9 cellular contexts compared by ENCODE assay signal in the genomic region with DNA sequence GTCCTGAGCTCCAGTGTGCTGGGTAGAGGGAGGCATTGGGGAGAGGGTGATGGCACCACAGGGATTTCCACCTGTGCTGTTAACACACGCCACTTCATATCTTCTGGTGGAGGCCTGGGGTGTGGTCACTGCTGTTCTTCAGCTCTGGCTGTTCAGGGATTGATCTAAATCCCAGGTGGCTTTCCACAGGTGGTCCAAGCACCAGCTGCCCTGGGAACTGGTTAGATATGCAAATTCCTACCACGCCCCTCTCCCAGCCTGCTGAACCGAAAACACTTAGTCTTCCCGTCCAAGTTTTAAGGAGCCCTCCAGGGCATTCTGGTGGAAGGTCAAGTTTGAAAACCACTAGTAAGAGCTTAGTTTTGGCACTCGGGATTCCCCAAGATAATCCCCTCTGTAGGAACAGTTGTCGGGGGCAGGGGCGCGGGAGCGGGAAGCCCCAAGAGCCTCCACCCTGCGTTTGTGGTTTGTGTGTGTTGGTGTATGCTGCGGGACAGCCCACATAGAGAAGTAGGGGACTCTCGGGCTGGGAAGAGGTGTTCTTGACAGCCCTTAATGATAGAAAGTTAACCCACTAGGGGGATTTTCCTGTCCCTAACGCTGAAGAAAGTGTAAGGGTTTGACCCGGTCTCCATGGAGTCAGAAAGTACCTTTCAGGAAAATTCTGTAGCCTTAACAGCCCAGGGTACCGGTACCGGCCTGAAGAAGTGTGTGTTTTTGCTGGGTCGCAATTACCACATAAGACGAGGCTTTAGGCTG. TPM values are rescaled to one million over a fixed set of nuclear protein-coding genes. Genes with fewer than 3 reads are reported as not detected.
DNase-seq lines count a peak whose midpoint lies in the region; ATAC-seq and TF ChIP-seq lines count a peak whose summit lies in the region.
"Had no signal": no experiment of that assay in that cellular context is flagged by ENCODE, and none has a peak within 500 bp of the region (broad histone marks: within the 10 kb centered on the region; RNA-seq: fewer than 3 reads in every experiment).

No MANE protein-coding gene starts in this region.

- peaks cover 40% of the 10 kb centered on the region for H3K4me1 ChIP-seq in DND-41 (ENCODE audit: insufficient read depth, low read length)
- H3K4me1 ChIP-seq in ovary (ENCODE audit: insufficient read depth): peaks cover 15% of the 10 kb centered on the region

- DNase-seq in DND-41: no peak
- peak in 3 of 5 donors; percentile 8 to 37 (median 26) for DNase-seq in ovary
- DNase-seq in omental fat pad (ENCODE audit: low spot score): no peak
- no peak for DNase-seq in NCI-H1436 (lab: John Stamatoyannopoulos, UW)
- no peak for DNase-seq in activated effector memory CD4-positive, alpha-beta T cell treated with Interleukin-2 at 50 U/mL for 16 hours
- DNase-seq in activated CD8-positive, alpha-beta memory T cell treated with anti-CD3 and anti-CD28 coated beads, Interleukin-2, amount 50 U/mL, for 48 hours: no peak

- no peaks in the 10 kb centered on the region for H4K20me1 ChIP-seq in DND-41 (ENCODE audit: insufficient read depth, low read length)

- no peak overlapping the region for H3K4me2 ChIP-seq in DND-41 (ENCODE audit: insufficient read depth, low read length)

- H3K27ac ChIP-seq in DND-41 (ENCODE audit: low read length) (0 out of 2 replicates have a peak overlapping the region, but pooled peaks have one; percentile 9), cingulate gyrus (ENCODE audit: low read depth, low read length) (peak overlapping the region; percentile 85), ovary (peak overlapping the region in 1 of 2 donors; percentile 84)

- no peak for TF ChIP-seq EP300 in ovary (IDR thresholded peaks at IDR 0.05)

- TF ChIP-seq CTCF in DND-41 (IDR thresholded peaks at IDR 0.05; ENCODE audit: borderline replicate concordance, extremely low read depth, low read length, poor library complexity, severe bottlenecking): no peak
- no peak for TF ChIP-seq CTCF in ovary (IDR thresholded peaks at IDR 0.05)
- no peak for TF ChIP-seq CTCF in omental fat pad (IDR thresholded peaks at IDR 0.05)

- no peaks in the 10 kb centered on the region for H3K36me3 ChIP-seq in DND-41 (ENCODE audit: insufficient read depth, low read length)
- no peaks in the 10 kb centered on the region for H3K36me3 ChIP-seq in ovary
- H3K36me3 ChIP-seq: neutrophil had no signal

- H3K9ac ChIP-seq in DND-41 (ENCODE audit: low read depth, low read length): no peak overlapping the region

- ATAC-seq in DND-41 (ENCODE audit: insufficient read depth, low read depth) (no peak), HG03039 (IDR thresholded peaks at IDR 0.05; ENCODE audit: unreplicated experiment) (peak; percentile 25), omental fat pad (ENCODE audit: low FRiP score) (no peak)

- H2AFZ ChIP-seq in DND-41 (ENCODE audit: low read depth, low read length): no peak overlapping the region

- 76 to 79% (median 76%) methylated on average over 18 of the region's 18 CpGs for WGBS in ovary, 3 donors

- H3K4me3 ChIP-seq in DND-41 (ENCODE audit: low read depth in 1 of 2, low read length in 2 of 2) (no peak overlapping the region), ovary (no peak overlapping the region)

- H3K79me2 ChIP-seq in DND-41 (ENCODE audit: insufficient read depth, low read length): no peaks in the 10 kb centered on the region

- no peak for TF ChIP-seq POLR2A in ovary (IDR thresholded peaks at IDR 0.05)

- H3K9me3 ChIP-seq in DND-41 (ENCODE audit: insufficient read depth, low read length, severe bottlenecking) (no peaks in the 10 kb centered on the region), ovary (peaks cover 0 to 7% of the 10 kb centered on the region in 2 donors)
- H3K9me3 ChIP-seq: neutrophil had no signal

- intact Hi-C loops in ovary (cut with DNase I): loop anchor here in 2 of 4 donors (1.0 to 2.0 kb wide), 3 partner anchors 23 to 41 kb away; no protein-coding TSS in a partner anchor

- H3K27me3 ChIP-seq in DND-41 (ENCODE audit: insufficient read depth, low read length, poor library complexity): no peaks in the 10 kb centered on the region
- H3K27me3 ChIP-seq in ovary: no peaks in the 10 kb centered on the region
- H3K27me3 ChIP-seq: neutrophil had no signal

RNA-seq across cellular contexts. Expression of gene DEPP1, which starts 5.1 kb away (rescaled TPM):
- total RNA-seq in ovary: 100 to 1,000 TPM in 5 of 7 donors, 10 to 100 TPM in 2; 35.6 to 511 (median 174) TPM
- polyA plus RNA-seq in ovary: 100 to 1,000 TPM in 1 of 2 donors, 10 to 100 TPM in 1; 56.7 to 603 TPM
- total RNA-seq in omental fat pad: 100 to 1,000 TPM; 181 to 740 (median 276) TPM

RNA-seq across cellular contexts. Expression of gene RASSF4, which starts 13.9 kb away (rescaled TPM):
- 10 to 100 TPM in 3 of 7 donors, 1 to 10 TPM in 4; 4.8 to 21.9 (median 7.3) TPM for total RNA-seq in ovary
- polyA plus RNA-seq in ovary: 1 to 10 TPM; 8.1 to 9.7 TPM
- 100 to 1,000 TPM in 3 of 4 donors, 10 to 100 TPM in 1; 75.1 to 229 (median 142) TPM for total RNA-seq in omental fat pad

RNA-seq across cellular contexts. Expression of gene ZNF22, which starts 27.2 kb away (rescaled TPM):
- total RNA-seq in ovary (10 to 100 TPM; 19.4 to 38.0 (median 28.6) TPM), omental fat pad (10 to 100 TPM; 25.9 to 51.7 (median 37.7) TPM)
- polyA plus RNA-seq in ovary: 10 to 100 TPM; 25.5 to 27.4 TPM

Comparison
In these comparisons a context has a peak if more than half of its experiments do, and no peak if none do; other contexts are left out.
1. DNase-seq: peak in ovary (3 of 5); none in DND-41 (single experiment), omental fat pad (single experiment), NCI-H1436 (single experiment), activated effector memory CD4-positive, alpha-beta T cell treated with Interleukin-2 at 50 U/mL for 16 hours (single experiment) and activated CD8-positive, alpha-beta memory T cell treated with anti-CD3 and anti-CD28 coated beads, Interleukin-2, amount 50 U/mL, for 48 hours (single experiment).